In the genomic region with DNA sequence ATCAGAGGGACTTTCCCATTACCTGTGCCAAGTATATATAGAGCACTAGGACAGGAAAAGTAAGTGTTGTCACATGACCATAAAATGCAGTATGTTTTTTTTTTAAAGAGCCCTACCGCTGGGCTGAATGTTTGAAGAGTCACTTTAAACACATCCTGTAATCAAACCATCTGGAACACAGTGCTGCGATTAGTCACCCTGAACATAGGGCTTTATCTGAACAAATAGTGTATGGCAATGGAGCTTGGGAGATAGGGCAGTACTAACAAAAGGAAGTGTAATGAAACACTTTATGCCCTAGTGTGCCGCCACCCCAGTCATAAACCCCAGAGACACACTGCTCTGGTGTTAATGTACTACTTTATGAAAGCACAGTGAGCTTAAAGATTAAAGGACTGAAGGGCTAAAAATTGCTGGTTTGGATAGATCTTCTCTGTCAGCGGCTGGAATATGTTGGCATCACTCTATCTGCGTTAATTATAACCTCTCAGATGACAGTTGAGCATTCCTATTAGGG, we compare ENCODE assay signal across 1 cellular context.
TF ChIP-seq lines count a peak whose summit lies in the region.

No MANE protein-coding gene starts in this region.

TF ChIP-seq in K562, 482 proteins besides CTCF, POLR2A, EP300 and RAD21 (continued from another document and continues in another):
- TF ChIP-seq, protein P1, sequence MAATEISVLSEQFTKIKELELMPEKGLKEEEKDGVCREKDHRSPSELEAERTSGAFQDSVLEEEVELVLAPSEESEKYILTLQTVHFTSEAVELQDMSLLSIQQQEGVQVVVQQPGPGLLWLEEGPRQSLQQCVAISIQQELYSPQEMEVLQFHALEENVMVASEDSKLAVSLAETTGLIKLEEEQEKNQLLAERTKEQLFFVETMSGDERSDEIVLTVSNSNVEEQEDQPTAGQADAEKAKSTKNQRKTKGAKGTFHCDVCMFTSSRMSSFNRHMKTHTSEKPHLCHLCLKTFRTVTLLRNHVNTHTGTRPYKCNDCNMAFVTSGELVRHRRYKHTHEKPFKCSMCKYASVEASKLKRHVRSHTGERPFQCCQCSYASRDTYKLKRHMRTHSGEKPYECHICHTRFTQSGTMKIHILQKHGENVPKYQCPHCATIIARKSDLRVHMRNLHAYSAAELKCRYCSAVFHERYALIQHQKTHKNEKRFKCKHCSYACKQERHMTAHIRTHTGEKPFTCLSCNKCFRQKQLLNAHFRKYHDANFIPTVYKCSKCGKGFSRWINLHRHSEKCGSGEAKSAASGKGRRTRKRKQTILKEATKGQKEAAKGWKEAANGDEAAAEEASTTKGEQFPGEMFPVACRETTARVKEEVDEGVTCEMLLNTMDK (IDR thresholded peaks at IDR 0.05; ENCODE audit: borderline replicate concordance, insufficient read depth, low read depth, low read length, poor library complexity, severe bottlenecking) = no peak
- TF ChIP-seq ZFPM2 (CRISPR knock-in tag; IDR thresholded peaks at IDR 0.05) (no peak), PHB2 (IDR thresholded peaks at IDR 0.05; ENCODE audit: low read depth) (peak; percentile 71; the same call in 1 of the 2 replicates), ZBTB17 (CRISPR knock-in tag; IDR thresholded peaks at IDR 0.05) (peak; percentile 93), CHD4 (IDR thresholded peaks at IDR 0.05; ENCODE audit: insufficient read depth, insufficient replicate concordance, low read depth, low read length, poor library complexity, severe bottlenecking) (peak; percentile 38), CBFB (CRISPR knock-in tag; IDR thresholded peaks at IDR 0.05) (no peak), SIN3A (IDR thresholded peaks at IDR 0.05; ENCODE audit: borderline replicate concordance in 2 of 2, control insufficient read depth in 1 of 2, low read depth in 2 of 2, low read length in 2 of 2) (no peak), BRD4 (IDR thresholded peaks at IDR 0.05) (no peak), CREM (IDR thresholded peaks at IDR 0.05; ENCODE audit: low read depth) (peak; percentile 74), GTF2A2 (tag; IDR thresholded peaks at IDR 0.05) (no peak), SP1 (CRISPR knock-in tag; IDR thresholded peaks at IDR 0.05) (no peak), ATF1 (CRISPR knock-in tag; IDR thresholded peaks at IDR 0.05) (no peak), ATF1 (tag; IDR thresholded peaks at IDR 0.05) (peak; percentile 52; the same call in 1 of the 2 replicates), NFIX (CRISPR knock-in tag; IDR thresholded peaks at IDR 0.05; ENCODE audit: low read depth) (no peak), OTX1 (CRISPR knock-in tag; IDR thresholded peaks at IDR 0.05) (no peak), ZNF830 (CRISPR knock-in tag; IDR thresholded peaks at IDR 0.05) (no peak), ZFX (CRISPR knock-in tag; IDR thresholded peaks at IDR 0.05) (no peak), HDAC8 (tag; IDR thresholded peaks at IDR 0.05) (no peak), GABPA (tag; conservative IDR thresholded peaks at IDR 0.05; ENCODE audit: low read depth) (no peak), GATA2 (CRISPR knock-in tag; IDR thresholded peaks at IDR 0.05) (peak; percentile 83), ZNF707 (CRISPR knock-in tag; conservative IDR thresholded peaks at IDR 0.05) (no peak), STAG1 (CRISPR knock-in tag; IDR thresholded peaks at IDR 0.05; ENCODE audit: borderline replicate concordance) (no peak), RBBP5 (IDR thresholded peaks at IDR 0.05; ENCODE audit: borderline replicate concordance, insufficient read depth, low read length, poor library complexity, severe bottlenecking) (peak; percentile 37), SMARCC2 (IDR thresholded peaks at IDR 0.05; ENCODE audit: low read depth) (peak; percentile 70; the same call in 1 of the 2 replicates), RBM39 (optimal IDR thresholded peaks at IDR 0.05; ENCODE audit: low read depth, low read length) (no peak), NR4A1 (CRISPR knock-in tag; IDR thresholded peaks at IDR 0.05) (no peak), NR4A1 (tag; IDR thresholded peaks at IDR 0.05) (no peak), SLC30A9 (CRISPR knock-in tag; IDR thresholded peaks at IDR 0.05) (no peak), ZNF584 (CRISPR knock-in tag; IDR thresholded peaks at IDR 0.05; ENCODE audit: low read depth) (0 out of 2 replicates have a peak, but pooled peaks have one; percentile 40), HIVEP1 (CRISPR knock-in tag; IDR thresholded peaks at IDR 0.05) (no peak), ZNF668 (CRISPR knock-in tag; IDR thresholded peaks at IDR 0.05) (no peak), MTF1 (CRISPR knock-in tag; IDR thresholded peaks at IDR 0.05; ENCODE audit: borderline replicate concordance) (no peak), MTA2 (IDR thresholded peaks at IDR 0.05; ENCODE audit: low read depth) (peak; percentile 82), ZFP36 (IDR thresholded peaks at IDR 0.05; ENCODE audit: low read depth, low read length, partially characterized antibody) (no peak), FOXK1 (CRISPR knock-in tag; IDR thresholded peaks at IDR 0.05; ENCODE audit: borderline replicate concordance) (no peak), MEIS2 (IDR thresholded peaks at IDR 0.05; ENCODE audit: partially characterized antibody) (peak; percentile 34), ZKSCAN8 (CRISPR knock-in tag; IDR thresholded peaks at IDR 0.05) (no peak), POLR2AphosphoS2 (IDR thresholded peaks at IDR 0.05; ENCODE audit: low read length) (no peak), ZNF263 (CRISPR knock-in tag; IDR thresholded peaks at IDR 0.05; ENCODE audit: borderline replicate concordance) (no peak), CREBBP (IDR thresholded peaks at IDR 0.05; ENCODE audit: low read depth, low read length) (no peak), POLR3A (IDR thresholded peaks at IDR 0.05; ENCODE audit: borderline replicate concordance, extremely low read depth, insufficient read depth, insufficient read length) (no peak), ESRRB (CRISPR knock-in tag; IDR thresholded peaks at IDR 0.05; ENCODE audit: borderline replicate concordance) (no peak)
- TF ChIP-seq, protein P2, sequence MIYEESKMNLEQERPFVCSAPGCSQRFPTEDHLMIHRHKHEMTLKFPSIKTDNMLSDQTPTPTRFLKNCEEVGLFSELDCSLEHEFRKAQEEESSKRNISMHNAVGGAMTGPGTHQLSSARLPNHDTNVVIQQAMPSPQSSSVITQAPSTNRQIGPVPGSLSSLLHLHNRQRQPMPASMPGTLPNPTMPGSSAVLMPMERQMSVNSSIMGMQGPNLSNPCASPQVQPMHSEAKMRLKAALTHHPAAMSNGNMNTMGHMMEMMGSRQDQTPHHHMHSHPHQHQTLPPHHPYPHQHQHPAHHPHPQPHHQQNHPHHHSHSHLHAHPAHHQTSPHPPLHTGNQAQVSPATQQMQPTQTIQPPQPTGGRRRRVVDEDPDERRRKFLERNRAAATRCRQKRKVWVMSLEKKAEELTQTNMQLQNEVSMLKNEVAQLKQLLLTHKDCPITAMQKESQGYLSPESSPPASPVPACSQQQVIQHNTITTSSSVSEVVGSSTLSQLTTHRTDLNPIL (CRISPR knock-in tag; IDR thresholded peaks at IDR 0.05) = no peak
- TF ChIP-seq, protein P3, sequence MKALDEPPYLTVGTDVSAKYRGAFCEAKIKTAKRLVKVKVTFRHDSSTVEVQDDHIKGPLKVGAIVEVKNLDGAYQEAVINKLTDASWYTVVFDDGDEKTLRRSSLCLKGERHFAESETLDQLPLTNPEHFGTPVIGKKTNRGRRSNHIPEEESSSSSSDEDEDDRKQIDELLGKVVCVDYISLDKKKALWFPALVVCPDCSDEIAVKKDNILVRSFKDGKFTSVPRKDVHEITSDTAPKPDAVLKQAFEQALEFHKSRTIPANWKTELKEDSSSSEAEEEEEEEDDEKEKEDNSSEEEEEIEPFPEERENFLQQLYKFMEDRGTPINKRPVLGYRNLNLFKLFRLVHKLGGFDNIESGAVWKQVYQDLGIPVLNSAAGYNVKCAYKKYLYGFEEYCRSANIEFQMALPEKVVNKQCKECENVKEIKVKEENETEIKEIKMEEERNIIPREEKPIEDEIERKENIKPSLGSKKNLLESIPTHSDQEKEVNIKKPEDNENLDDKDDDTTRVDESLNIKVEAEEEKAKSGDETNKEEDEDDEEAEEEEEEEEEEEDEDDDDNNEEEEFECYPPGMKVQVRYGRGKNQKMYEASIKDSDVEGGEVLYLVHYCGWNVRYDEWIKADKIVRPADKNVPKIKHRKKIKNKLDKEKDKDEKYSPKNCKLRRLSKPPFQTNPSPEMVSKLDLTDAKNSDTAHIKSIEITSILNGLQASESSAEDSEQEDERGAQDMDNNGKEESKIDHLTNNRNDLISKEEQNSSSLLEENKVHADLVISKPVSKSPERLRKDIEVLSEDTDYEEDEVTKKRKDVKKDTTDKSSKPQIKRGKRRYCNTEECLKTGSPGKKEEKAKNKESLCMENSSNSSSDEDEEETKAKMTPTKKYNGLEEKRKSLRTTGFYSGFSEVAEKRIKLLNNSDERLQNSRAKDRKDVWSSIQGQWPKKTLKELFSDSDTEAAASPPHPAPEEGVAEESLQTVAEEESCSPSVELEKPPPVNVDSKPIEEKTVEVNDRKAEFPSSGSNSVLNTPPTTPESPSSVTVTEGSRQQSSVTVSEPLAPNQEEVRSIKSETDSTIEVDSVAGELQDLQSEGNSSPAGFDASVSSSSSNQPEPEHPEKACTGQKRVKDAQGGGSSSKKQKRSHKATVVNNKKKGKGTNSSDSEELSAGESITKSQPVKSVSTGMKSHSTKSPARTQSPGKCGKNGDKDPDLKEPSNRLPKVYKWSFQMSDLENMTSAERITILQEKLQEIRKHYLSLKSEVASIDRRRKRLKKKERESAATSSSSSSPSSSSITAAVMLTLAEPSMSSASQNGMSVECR (CRISPR knock-in tag; IDR thresholded peaks at IDR 0.05) = no peak
- TF ChIP-seq, protein P4, sequence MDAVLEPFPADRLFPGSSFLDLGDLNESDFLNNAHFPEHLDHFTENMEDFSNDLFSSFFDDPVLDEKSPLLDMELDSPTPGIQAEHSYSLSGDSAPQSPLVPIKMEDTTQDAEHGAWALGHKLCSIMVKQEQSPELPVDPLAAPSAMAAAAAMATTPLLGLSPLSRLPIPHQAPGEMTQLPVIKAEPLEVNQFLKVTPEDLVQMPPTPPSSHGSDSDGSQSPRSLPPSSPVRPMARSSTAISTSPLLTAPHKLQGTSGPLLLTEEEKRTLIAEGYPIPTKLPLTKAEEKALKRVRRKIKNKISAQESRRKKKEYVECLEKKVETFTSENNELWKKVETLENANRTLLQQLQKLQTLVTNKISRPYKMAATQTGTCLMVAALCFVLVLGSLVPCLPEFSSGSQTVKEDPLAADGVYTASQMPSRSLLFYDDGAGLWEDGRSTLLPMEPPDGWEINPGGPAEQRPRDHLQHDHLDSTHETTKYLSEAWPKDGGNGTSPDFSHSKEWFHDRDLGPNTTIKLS (IDR thresholded peaks at IDR 0.05; ENCODE audit: borderline replicate concordance, low read depth) = peak; percentile 15; the same call in 1 of the 2 replicates
- TF ChIP-seq, protein P5, sequence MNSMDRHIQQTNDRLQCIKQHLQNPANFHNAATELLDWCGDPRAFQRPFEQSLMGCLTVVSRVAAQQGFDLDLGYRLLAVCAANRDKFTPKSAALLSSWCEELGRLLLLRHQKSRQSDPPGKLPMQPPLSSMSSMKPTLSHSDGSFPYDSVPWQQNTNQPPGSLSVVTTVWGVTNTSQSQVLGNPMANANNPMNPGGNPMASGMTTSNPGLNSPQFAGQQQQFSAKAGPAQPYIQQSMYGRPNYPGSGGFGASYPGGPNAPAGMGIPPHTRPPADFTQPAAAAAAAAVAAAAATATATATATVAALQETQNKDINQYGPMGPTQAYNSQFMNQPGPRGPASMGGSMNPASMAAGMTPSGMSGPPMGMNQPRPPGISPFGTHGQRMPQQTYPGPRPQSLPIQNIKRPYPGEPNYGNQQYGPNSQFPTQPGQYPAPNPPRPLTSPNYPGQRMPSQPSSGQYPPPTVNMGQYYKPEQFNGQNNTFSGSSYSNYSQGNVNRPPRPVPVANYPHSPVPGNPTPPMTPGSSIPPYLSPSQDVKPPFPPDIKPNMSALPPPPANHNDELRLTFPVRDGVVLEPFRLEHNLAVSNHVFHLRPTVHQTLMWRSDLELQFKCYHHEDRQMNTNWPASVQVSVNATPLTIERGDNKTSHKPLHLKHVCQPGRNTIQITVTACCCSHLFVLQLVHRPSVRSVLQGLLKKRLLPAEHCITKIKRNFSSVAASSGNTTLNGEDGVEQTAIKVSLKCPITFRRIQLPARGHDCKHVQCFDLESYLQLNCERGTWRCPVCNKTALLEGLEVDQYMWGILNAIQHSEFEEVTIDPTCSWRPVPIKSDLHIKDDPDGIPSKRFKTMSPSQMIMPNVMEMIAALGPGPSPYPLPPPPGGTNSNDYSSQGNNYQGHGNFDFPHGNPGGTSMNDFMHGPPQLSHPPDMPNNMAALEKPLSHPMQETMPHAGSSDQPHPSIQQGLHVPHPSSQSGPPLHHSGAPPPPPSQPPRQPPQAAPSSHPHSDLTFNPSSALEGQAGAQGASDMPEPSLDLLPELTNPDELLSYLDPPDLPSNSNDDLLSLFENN (IDR thresholded peaks at IDR 0.05; ENCODE audit: low read depth in 2 of 2, low read length in 2 of 2) = peak in 1 of 2 experiments; percentile 84; a peak in 2 of 4 replicates
- TF ChIP-seq, protein P6, sequence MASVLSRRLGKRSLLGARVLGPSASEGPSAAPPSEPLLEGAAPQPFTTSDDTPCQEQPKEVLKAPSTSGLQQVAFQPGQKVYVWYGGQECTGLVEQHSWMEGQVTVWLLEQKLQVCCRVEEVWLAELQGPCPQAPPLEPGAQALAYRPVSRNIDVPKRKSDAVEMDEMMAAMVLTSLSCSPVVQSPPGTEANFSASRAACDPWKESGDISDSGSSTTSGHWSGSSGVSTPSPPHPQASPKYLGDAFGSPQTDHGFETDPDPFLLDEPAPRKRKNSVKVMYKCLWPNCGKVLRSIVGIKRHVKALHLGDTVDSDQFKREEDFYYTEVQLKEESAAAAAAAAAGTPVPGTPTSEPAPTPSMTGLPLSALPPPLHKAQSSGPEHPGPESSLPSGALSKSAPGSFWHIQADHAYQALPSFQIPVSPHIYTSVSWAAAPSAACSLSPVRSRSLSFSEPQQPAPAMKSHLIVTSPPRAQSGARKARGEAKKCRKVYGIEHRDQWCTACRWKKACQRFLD (CRISPR knock-in tag; IDR thresholded peaks at IDR 0.05) = no peak; the same call in 1 of the 2 replicates
- TF ChIP-seq, protein P7, sequence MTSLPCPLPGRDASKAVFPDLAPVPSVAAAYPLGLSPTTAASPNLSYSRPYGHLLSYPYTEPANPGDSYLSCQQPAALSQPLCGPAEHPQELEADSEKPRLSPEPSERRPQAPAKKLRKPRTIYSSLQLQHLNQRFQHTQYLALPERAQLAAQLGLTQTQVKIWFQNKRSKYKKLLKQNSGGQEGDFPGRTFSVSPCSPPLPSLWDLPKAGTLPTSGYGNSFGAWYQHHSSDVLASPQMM (CRISPR knock-in tag; IDR thresholded peaks at IDR 0.05) = no peak
- TF ChIP-seq, protein P8, sequence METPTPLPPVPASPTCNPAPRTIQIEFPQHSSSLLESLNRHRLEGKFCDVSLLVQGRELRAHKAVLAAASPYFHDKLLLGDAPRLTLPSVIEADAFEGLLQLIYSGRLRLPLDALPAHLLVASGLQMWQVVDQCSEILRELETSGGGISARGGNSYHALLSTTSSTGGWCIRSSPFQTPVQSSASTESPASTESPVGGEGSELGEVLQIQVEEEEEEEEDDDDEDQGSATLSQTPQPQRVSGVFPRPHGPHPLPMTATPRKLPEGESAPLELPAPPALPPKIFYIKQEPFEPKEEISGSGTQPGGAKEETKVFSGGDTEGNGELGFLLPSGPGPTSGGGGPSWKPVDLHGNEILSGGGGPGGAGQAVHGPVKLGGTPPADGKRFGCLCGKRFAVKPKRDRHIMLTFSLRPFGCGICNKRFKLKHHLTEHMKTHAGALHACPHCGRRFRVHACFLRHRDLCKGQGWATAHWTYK (CRISPR knock-in tag; IDR thresholded peaks at IDR 0.05) = 0 out of 2 replicates have a peak, but pooled peaks have one; percentile 23
- TF ChIP-seq, protein P9, sequence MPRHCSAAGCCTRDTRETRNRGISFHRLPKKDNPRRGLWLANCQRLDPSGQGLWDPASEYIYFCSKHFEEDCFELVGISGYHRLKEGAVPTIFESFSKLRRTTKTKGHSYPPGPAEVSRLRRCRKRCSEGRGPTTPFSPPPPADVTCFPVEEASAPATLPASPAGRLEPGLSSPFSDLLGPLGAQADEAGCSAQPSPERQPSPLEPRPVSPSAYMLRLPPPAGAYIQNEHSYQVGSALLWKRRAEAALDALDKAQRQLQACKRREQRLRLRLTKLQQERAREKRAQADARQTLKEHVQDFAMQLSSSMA (CRISPR knock-in tag; IDR thresholded peaks at IDR 0.05) = no peak
